In genomic region chr7:138865843-138866242, GRCh38 we compare ENCODE assay signal across 8 cellular contexts.
DNase-seq lines count a peak whose midpoint lies in the region; ATAC-seq and TF ChIP-seq lines count a peak whose summit lies in the region.

No MANE protein-coding gene starts in this region.

- H3K36me3 ChIP-seq in BE2C, result peaks cover 27% of the 10 kb centered on the region

- intact Hi-C loops in posterior cingulate gyrus (cut with DNase I), result no loop called here

- peak; percentile 55 for ATAC-seq in GM21786 (IDR thresholded peaks at IDR 0.05; ENCODE audit: unreplicated experiment)
- ATAC-seq in effector memory CD8-positive, alpha-beta T cell (replicated peaks), result peak; percentile 77
- ATAC-seq in GM21528 (IDR thresholded peaks at IDR 0.05; ENCODE audit: low FRiP score, unreplicated experiment), result no peak
- no peak for ATAC-seq in HG03571 (IDR thresholded peaks at IDR 0.05; ENCODE audit: unreplicated experiment)
- ATAC-seq in HG02970 (IDR thresholded peaks at IDR 0.05; ENCODE audit: low FRiP score, unreplicated experiment), result no peak

- H3K4me3 Mint-ChIP-seq in effector memory CD8-positive, alpha-beta T cell, result no peak overlapping the region

- no peaks in the 10 kb centered on the region for H3K27me3 ChIP-seq in BE2C

- H3K9me3 ChIP-seq in BE2C, result no peaks in the 10 kb centered on the region

- H3K4me1 ChIP-seq in BE2C, result no peaks in the 10 kb centered on the region

- TF ChIP-seq CTCF in BE2C (IDR thresholded peaks at IDR 0.05; ENCODE audit: low read depth, low read length), result peak; percentile 40

- H3K4me3 ChIP-seq in BE2C (ENCODE audit: low read depth, low read length), result no peak overlapping the region

- DNase-seq in BE2C, result no peak
- DNase-seq in SW480 (ENCODE audit: low spot score), result peak; percentile 26
- peak; percentile 20 to 26 (median 20) for DNase-seq in effector memory CD8-positive, alpha-beta T cell
- no peak for DNase-seq in posterior cingulate gyrus

- H3K9me3 Mint-ChIP-seq in effector memory CD8-positive, alpha-beta T cell, result no peaks in the 10 kb centered on the region

- no peaks in the 10 kb centered on the region for H3K36me3 Mint-ChIP-seq in effector memory CD8-positive, alpha-beta T cell (ENCODE audit: insufficient read depth)

- H3K27ac Mint-ChIP-seq in effector memory CD8-positive, alpha-beta T cell, result peak overlapping the region; percentile 26 to 42

- peaks cover 0 to 3% of the 10 kb centered on the region in 2 donors for H3K4me1 Mint-ChIP-seq in effector memory CD8-positive, alpha-beta T cell (ENCODE audit: low read depth in 2 of 2)

- peaks cover 20 to 28% of the 10 kb centered on the region in 2 donors for H3K27me3 Mint-ChIP-seq in effector memory CD8-positive, alpha-beta T cell

Comparison
In these comparisons a context has a peak if more than half of its experiments do, and no peak if none do; other contexts are left out.
1. DNase-seq: peak in SW480 (single experiment) and effector memory CD8-positive, alpha-beta T cell (3 of 3); none in BE2C (single experiment) and posterior cingulate gyrus (0 of 10).
2. ATAC-seq: peak in GM21786 (single experiment) and effector memory CD8-positive, alpha-beta T cell (single experiment); none in GM21528 (single experiment), HG03571 (single experiment) and HG02970 (single experiment).